Comparison of ENCODE assay signal across 8 cellular contexts in genomic region chr2:3557588-3558204, GRCh38. TPM values are rescaled to one million over a fixed set of nuclear protein-coding genes. Genes with fewer than 3 reads are reported as not detected.
DNase-seq lines count a peak whose midpoint lies in the region; ATAC-seq and TF ChIP-seq lines count a peak whose summit lies in the region.

No MANE protein-coding gene starts in this region.

- H3K4me3 ChIP-seq in SK-N-SH (ENCODE audit: low read depth in 2 of 2, low read length in 1 of 2) (peak overlapping the region; percentile 90 to 93), fibroblast of the aortic adventitia (ENCODE audit: low read depth, low read length) (peak overlapping the region; percentile 91), retinal pigment epithelial cell (ENCODE audit: low read length) (peak overlapping the region; percentile 75)

- H2AFZ ChIP-seq in SK-N-SH (ENCODE audit: low read depth) = no peak overlapping the region

- H3K9me2 ChIP-seq in SK-N-SH = no peaks in the 10 kb centered on the region

- peak overlapping the region; percentile 77 to 91 for H3K27ac ChIP-seq in SK-N-SH (ENCODE audit: low read depth in 2 of 2, low read length in 1 of 2)

- H3K4me2 ChIP-seq in SK-N-SH = peak overlapping the region; percentile 74

- WGBS in SK-N-SH (ENCODE audit: low lambda C conversion rate) = 4% methylated on average over 15 of the region's 40 CpGs

- H3K79me2 ChIP-seq in SK-N-SH (ENCODE audit: insufficient read depth) = peaks cover 65% of the 10 kb centered on the region

- CTCF ChIA-PET in SK-N-SH (lab: Yijun Ruan, JAX) = interaction anchor here (0.8 to 2.7 kb wide), 5 partner anchors 14 to 179 kb away, joined by 3 to 14 read pairs (median 4); no protein-coding TSS in a partner anchor

- peaks cover 7% of the 10 kb centered on the region for H3F3A ChIP-seq in SK-N-SH (replicated peaks; ENCODE audit: insufficient read depth)

- ATAC-seq in HG02938 (IDR thresholded peaks at IDR 0.05; ENCODE audit: unreplicated experiment) = peak; percentile 33

- POLR2A ChIA-PET in SK-N-SH (lab: Yijun Ruan, JAX) = interaction anchor here (0.6 to 2.3 kb wide), 16 partner anchors 14 to 1140 kb away, joined by 3 to 36 read pairs (median 4); partner anchors contain the start of genes ADI1, COLEC11, RPS7 and TRAPPC12

- no peak for TF ChIP-seq EP300 in SK-N-SH (IDR thresholded peaks at IDR 0.05; ENCODE audit: borderline replicate concordance in 1 of 2, low read depth in 1 of 2, low read length in 1 of 2)

- peaks cover 8 to 13% of the 10 kb centered on the region in 2 experiments; a peak in 2 of 4 replicates for H3K4me1 ChIP-seq in SK-N-SH (ENCODE audit: control insufficient read depth in 1 of 2, insufficient read depth in 2 of 2, low read depth in 1 of 2, low read length in 1 of 2)

- no peaks in the 10 kb centered on the region for H3K27me3 ChIP-seq in SK-N-SH (ENCODE audit: insufficient read depth)

- DNase-seq in NCI-H2171 treated with DMSO at 0.1 percent for 48 hours (lab: John Stamatoyannopoulos, UW) (peak; percentile 49), NCI-H2171 (lab: John Stamatoyannopoulos, UW) (no peak), SK-N-SH (no peak), fibroblast of the aortic adventitia (ENCODE audit: low read depth) (no peak), retinal pigment epithelial cell (ENCODE audit: low read depth) (no peak), cerebellar nuclear complex (lab: John Stamatoyannopoulos, UW) (no peak)
- DNase-seq in stimulated activated naive CD4-positive, alpha-beta T cell (lab: John Stamatoyannopoulos, UW) = no peak

- TF ChIP-seq CTCF in SK-N-SH (IDR thresholded peaks at IDR 0.05) (no peak), fibroblast of the aortic adventitia (IDR thresholded peaks at IDR 0.05; ENCODE audit: insufficient read depth, low read length) (no peak), retinal pigment epithelial cell (conservative IDR thresholded peaks at IDR 0.05; ENCODE audit: low read depth, low read length) (no peak)

- no peak for TF ChIP-seq RAD21 in SK-N-SH (IDR thresholded peaks at IDR 0.05; ENCODE audit: low read length)

- peak overlapping the region; percentile 98 for H3K9ac ChIP-seq in SK-N-SH

- no peaks in the 10 kb centered on the region for H3K9me3 ChIP-seq in SK-N-SH

- H4K20me1 ChIP-seq in SK-N-SH (ENCODE audit: insufficient read depth) = no peaks in the 10 kb centered on the region

- H3K36me3 ChIP-seq in SK-N-SH (replicated peaks in 1 of 2; ENCODE audit: control insufficient read depth in 1 of 2, insufficient read depth in 2 of 2, low read length in 1 of 2) = peaks cover 39 to 51% of the 10 kb centered on the region in 2 experiments

TF ChIP-seq in SK-N-SH, 30 proteins besides CTCF, POLR2A, EP300 and RAD21:
- TF ChIP-seq JUND (IDR thresholded peaks at IDR 0.05) = no peak
- TF ChIP-seq RCOR1 (IDR thresholded peaks at IDR 0.05; ENCODE audit: low read length) = no peak
- no peak for TF ChIP-seq NFIC (IDR thresholded peaks at IDR 0.05; ENCODE audit: borderline replicate concordance)
- no peak for TF ChIP-seq IRF3 (IDR thresholded peaks at IDR 0.05; ENCODE audit: low read depth, low read length)
- no peak for TF ChIP-seq FOXM1 (IDR thresholded peaks at IDR 0.05; ENCODE audit: low read depth)
- no peak for TF ChIP-seq ELF1 (IDR thresholded peaks at IDR 0.05)
- no peak for TF ChIP-seq SMC3 (IDR thresholded peaks at IDR 0.05; ENCODE audit: low read depth, low read length)
- no peak for TF ChIP-seq USF1 (IDR thresholded peaks at IDR 0.05; ENCODE audit: borderline replicate concordance, low read depth)
- TF ChIP-seq RXRA (IDR thresholded peaks at IDR 0.05; ENCODE audit: borderline replicate concordance, low read depth) = no peak
- no peak for TF ChIP-seq GATA2 (CRISPR knock-in tag; IDR thresholded peaks at IDR 0.05)
- TF ChIP-seq USF2 (IDR thresholded peaks at IDR 0.05; ENCODE audit: borderline replicate concordance, low read depth, low read length) = no peak
- TF ChIP-seq MXI1 (IDR thresholded peaks at IDR 0.05; ENCODE audit: low read depth, low read length) = no peak
- no peak for TF ChIP-seq FOSL2 (IDR thresholded peaks at IDR 0.05; ENCODE audit: borderline replicate concordance, low read depth)
- no peak for TF ChIP-seq MEF2A (IDR thresholded peaks at IDR 0.05; ENCODE audit: borderline replicate concordance, low read depth)

RNA-seq across cellular contexts. Expression of gene RNASEH1, which starts 0.4 kb away (rescaled TPM):
- polyA plus RNA-seq in SK-N-SH (2012; rRNA removed) = 34.4 and 35.3 TPM in 2 replicates
- 35.8 and 36.2 TPM in 2 replicates for polyA plus RNA-seq in SK-N-SH (2012; cell fraction: cytosol; rRNA removed)
- 24.7 and 30.1 TPM in 2 replicates for polyA plus RNA-seq in SK-N-SH (2012; cell fraction: nucleus; rRNA removed)
- total RNA-seq in fibroblast of the aortic adventitia (ENCODE audit: low replicate concordance) = 29.2 and 33.4 TPM in 2 replicates

RNA-seq across cellular contexts. Expression of gene RPS7, which starts 17.4 kb away (rescaled TPM):
- polyA plus RNA-seq in SK-N-SH (2012; rRNA removed) = 2,166 and 2,477 TPM in 2 replicates
- polyA plus RNA-seq in SK-N-SH (2012; cell fraction: cytosol; rRNA removed) = 3,192 and 3,529 TPM in 2 replicates
- polyA plus RNA-seq in SK-N-SH (2012; cell fraction: nucleus; rRNA removed) = 656 and 726 TPM in 2 replicates
- 2,605 and 11,651 TPM in 2 replicates for total RNA-seq in fibroblast of the aortic adventitia (ENCODE audit: low replicate concordance)

RNA-seq across cellular contexts. Expression of gene COLEC11, which starts 37.2 kb away (rescaled TPM):
- 8.7 and 15.2 TPM in 2 replicates for polyA plus RNA-seq in SK-N-SH (2012; rRNA removed)
- polyA plus RNA-seq in SK-N-SH (2012; cell fraction: cytosol; rRNA removed) = 11.5 and 22.9 TPM in 2 replicates
- 4.4 and 8.8 TPM in 2 replicates for polyA plus RNA-seq in SK-N-SH (2012; cell fraction: nucleus; rRNA removed)
- total RNA-seq in fibroblast of the aortic adventitia (ENCODE audit: low replicate concordance) = 0.09 and 0.65 TPM in 2 replicates

RNA-seq across cellular contexts. Expression of gene ADI1, which starts 38.4 kb away (rescaled TPM):
- 49.4 and 67.2 TPM in 2 replicates for polyA plus RNA-seq in SK-N-SH (2012; rRNA removed)
- 72.8 and 73.1 TPM in 2 replicates for polyA plus RNA-seq in SK-N-SH (2012; cell fraction: cytosol; rRNA removed)
- polyA plus RNA-seq in SK-N-SH (2012; cell fraction: nucleus; rRNA removed) = 43.3 and 62.9 TPM in 2 replicates
- 41.6 and 44.7 TPM in 2 replicates for total RNA-seq in fibroblast of the aortic adventitia (ENCODE audit: low replicate concordance)
